1 cellular context compared by ENCODE assay signal in genomic region chr6:122392564-122393338, GRCh38.
TF ChIP-seq lines count a peak whose summit lies in the region.

No MANE protein-coding gene starts in this region.

TF ChIP-seq in H1, 55 proteins besides CTCF, POLR2A, EP300 and RAD21:
- TF ChIP-seq GABPA (IDR thresholded peaks at IDR 0.05; ENCODE audit: borderline replicate concordance, insufficient read depth, low read length): no peak
- TF ChIP-seq SRF (IDR thresholded peaks at IDR 0.05; ENCODE audit: low read depth, low read length): no peak
- TF ChIP-seq ASH2L (IDR thresholded peaks at IDR 0.05; ENCODE audit: low read length): no peak
- TF ChIP-seq RXRA (IDR thresholded peaks at IDR 0.05; ENCODE audit: insufficient read depth, low read depth, low read length): no peak
- TF ChIP-seq CHD7 (IDR thresholded peaks at IDR 0.05; ENCODE audit: insufficient replicate concordance, low read length): peak; percentile 86
- TF ChIP-seq CHD1 (IDR thresholded peaks at IDR 0.05; ENCODE audit: low read depth, low read length): no peak
- TF ChIP-seq ATF2 (IDR thresholded peaks at IDR 0.05; ENCODE audit: low read length): no peak
- TF ChIP-seq RNF2 (IDR thresholded peaks at IDR 0.05; ENCODE audit: borderline replicate concordance, low read depth, low read length, missing control alignments, poor library complexity, severe bottlenecking): no peak
- TF ChIP-seq TCF12 (IDR thresholded peaks at IDR 0.05; ENCODE audit: low read depth, low read length): peak; percentile 64; the same call in 1 of the 2 replicates
- no peak for TF ChIP-seq SIRT6 (IDR thresholded peaks at IDR 0.05; ENCODE audit: low read length)
- no peak for TF ChIP-seq TBP (IDR thresholded peaks at IDR 0.05; ENCODE audit: low read depth, low read length)
- no peak for TF ChIP-seq CTBP2 (IDR thresholded peaks at IDR 0.05; ENCODE audit: borderline replicate concordance, insufficient read depth, insufficient read length, low read length)
- no peak for TF ChIP-seq NANOG (IDR thresholded peaks at IDR 0.05; ENCODE audit: insufficient read depth, low read depth, low read length, poor library complexity, severe bottlenecking)
- no peak for TF ChIP-seq SP4 (IDR thresholded peaks at IDR 0.05; ENCODE audit: low read length)
- TF ChIP-seq MAX (IDR thresholded peaks at IDR 0.05): no peak
- 0 out of 4 replicates have a peak, but pooled peaks of 1 of the 2 experiments have one; percentile 26 for TF ChIP-seq HDAC2 (IDR thresholded peaks at IDR 0.05; ENCODE audit: borderline replicate concordance in 1 of 2, low read depth in 2 of 2, low read length in 2 of 2)
- TF ChIP-seq POLR2AphosphoS5 (IDR thresholded peaks at IDR 0.05; ENCODE audit: low read depth, low read length): peak; percentile 97
- TF ChIP-seq RFX5 (IDR thresholded peaks at IDR 0.05; ENCODE audit: borderline replicate concordance, low read depth, low read length): no peak
- no peak for TF ChIP-seq EZH2 (IDR thresholded peaks at IDR 0.05; ENCODE audit: low read depth, low read length, severe bottlenecking)
- TF ChIP-seq SP2 (IDR thresholded peaks at IDR 0.05; ENCODE audit: low read length): no peak
- TF ChIP-seq TEAD4 (IDR thresholded peaks at IDR 0.05; ENCODE audit: low read depth, low read length): 0 out of 2 replicates have a peak, but pooled peaks have one; percentile 11
- no peak for TF ChIP-seq E2F6 (IDR thresholded peaks at IDR 0.05)
- 0 out of 2 replicates have a peak, but pooled peaks have one; percentile 12 for TF ChIP-seq EGR1 (IDR thresholded peaks at IDR 0.05; ENCODE audit: borderline replicate concordance, low read depth, low read length)
- TF ChIP-seq CEBPB (IDR thresholded peaks at IDR 0.05; ENCODE audit: low read depth, low read length): no peak; the same call in 1 of the 2 replicates
- TF ChIP-seq JUN (IDR thresholded peaks at IDR 0.05; ENCODE audit: low read depth, low read length): no peak
- no peak for TF ChIP-seq TAF7 (optimal IDR thresholded peaks at IDR 0.05; ENCODE audit: borderline replicate concordance, low read depth, low read length)
- TF ChIP-seq TAF1 (IDR thresholded peaks at IDR 0.05; ENCODE audit: low read depth, low read length): no peak
- peak; percentile 45; the same call in 1 of the 2 replicates for TF ChIP-seq ZNF274 (IDR thresholded peaks at IDR 0.05; ENCODE audit: borderline replicate concordance, extremely low read depth, low read length)
- no peak for TF ChIP-seq BRCA1 (IDR thresholded peaks at IDR 0.05; ENCODE audit: low read depth, low read length)
TF ChIP-seq in H1: peak in this region for 7.
